In genomic region chr14:50396636-50397460, GRCh38 we compare ENCODE assay signal across 8 cellular contexts. TPM values are rescaled to one million over a fixed set of nuclear protein-coding genes. Genes with fewer than 3 reads are reported as not detected.
DNase-seq lines count a peak whose midpoint lies in the region; ATAC-seq and TF ChIP-seq lines count a peak whose summit lies in the region.

Gene CDKL1, minus strand, starts transcription at chr14:50396881. Its CDS starts 1,013 bp downstream, at chr14:50395868.

- no peak for TF ChIP-seq RAD21 in HCT116 (IDR thresholded peaks at IDR 0.05; ENCODE audit: low read depth)

- RAD21 ChIA-PET in HCT116 (lab: Charles Lee; ENCODE audit: low non-redundant PET in 1 of 2, low total read pairs in 2 of 2, uncharacterized antibody in 2 of 2, unreplicated experiment in 2 of 2), result no interaction called here

- peaks cover 10 to 26% of the 10 kb centered on the region in 2 experiments for H3K4me1 ChIP-seq in HCT116 (ENCODE audit: control insufficient read depth in 1 of 2, insufficient read depth in 2 of 2, low read length in 2 of 2)

- H3K9ac ChIP-seq in HCT116 (ENCODE audit: low read length), result peak within 1 kb of the TSS; percentile 75

- H3K36me3 ChIP-seq in HCT116 (ENCODE audit: control insufficient read depth in 1 of 2, insufficient read depth in 2 of 2, low read length in 2 of 2), result no peaks in the 10 kb centered on the region

- H3K27ac ChIP-seq in HCT116 (ENCODE audit: low read depth, low read length), result peak within 1 kb of the TSS; percentile 65

- H3K4me3 ChIP-seq in GM12875 (ENCODE audit: low read depth, low read length), result peak within 1 kb of the TSS; percentile 62
- peak within 1 kb of the TSS; percentile 54 to 67 for H3K4me3 ChIP-seq in HCT116 (replicated peaks in 1 of 2; ENCODE audit: low read depth in 1 of 2, low read length in 2 of 2)

- no peaks in the 10 kb centered on the region for H3K79me2 ChIP-seq in HCT116 (ENCODE audit: insufficient read depth, low read length)

- peak; percentile 33 for TF ChIP-seq POLR2A in HCT116 (IDR thresholded peaks at IDR 0.05; ENCODE audit: borderline replicate concordance, extremely low read depth, insufficient read depth, insufficient read length)

- no peaks in the 10 kb centered on the region for H4K20me1 ChIP-seq in HCT116 (ENCODE audit: insufficient read depth)

- no peaks in the 10 kb centered on the region for H3K27me3 ChIP-seq in HCT116 (ENCODE audit: insufficient read depth, low read length)

- ATAC-seq in HCT116, result peak; percentile 84
- peak; percentile 86 for ATAC-seq in left colon
- ATAC-seq in HG03457 (IDR thresholded peaks at IDR 0.05; ENCODE audit: unreplicated experiment), result no peak

- CTCF ChIA-PET in HCT116 (lab: Charles Lee), result interaction anchor here (0.6 to 1.5 kb wide), 2 partner anchors 76 to 84 kb away, joined by 3 to 4 read pairs; no protein-coding TSS in a partner anchor

- TF ChIP-seq CTCF in GM12875 (IDR thresholded peaks at IDR 0.05; ENCODE audit: borderline replicate concordance, insufficient read depth, low read depth, low read length), result no peak
- TF ChIP-seq CTCF in HCT116 (IDR thresholded peaks at IDR 0.05 in 2 of 3, conservative IDR thresholded peaks at IDR 0.05 in 1 of 3; ENCODE audit: borderline replicate concordance in 1 of 3, insufficient read depth in 1 of 3, low read depth in 2 of 3, low read length in 2 of 3), result no peak

- no TSS peak for BruUV-seq in HCT116 (replicated peaks; lab: Mats Ljungman, UMichigan)

- POLR2A ChIA-PET in HCT116 (lab: Charles Lee), result interaction anchor here (1.2 kb wide), 1 partner anchor 534 kb away, joined by 3 read pairs; no protein-coding TSS in a partner anchor

- H2AFZ ChIP-seq in HCT116 (ENCODE audit: low read depth, low read length, poor library complexity, severe bottlenecking), result peak within 1 kb of the TSS; percentile 76

- intact Hi-C loops in HCT116 (cut with micrococcal nuclease), result loop anchor here (5.0 kb wide), 1 partner anchor 75 kb away; no protein-coding TSS in a partner anchor
- intact Hi-C loops in left colon (cut with DNase I, micrococcal nuclease), result loop anchor here in 1 of 2 donors (10.0 kb wide), 1 partner anchor 52 kb away; no protein-coding TSS in a partner anchor

- DNase-seq in HCT116 (ENCODE audit: low read depth, low spot score) (no peak), NCI-H1092 treated with DMSO at 0.1 percent for 48 hours (lab: John Stamatoyannopoulos, UW) (peak; percentile 74), dermis blood vessel endothelial cell (peak; percentile 71), left colon (peak; percentile 64 to 78)
- DNase-seq in activated CD4-positive, alpha-beta T cell treated with anti-CD3 and anti-CD28 coated beads for 4 hours, result peak; percentile 51 to 61
- DNase-seq in stimulated activated CD4-positive, alpha-beta T cell treated with anti-CD3 and anti-CD28 coated beads, Interleukin-15, amount 100 ng/mL, for 48 hours (ENCODE audit: low read depth in 2 of 2), result peak; percentile 9 to 27

- no peaks in the 10 kb centered on the region for H3K9me3 ChIP-seq in HCT116 (ENCODE audit: control insufficient read depth in 1 of 2, insufficient read depth in 1 of 2, low read depth in 1 of 2, low read length in 2 of 2)

- H3K9me2 ChIP-seq in HCT116 (ENCODE audit: insufficient read depth), result no peaks in the 10 kb centered on the region

- peak within 1 kb of the TSS; percentile 84 for H3K4me2 ChIP-seq in HCT116 (ENCODE audit: low read length)

TF ChIP-seq in HCT116, 20 proteins besides CTCF, POLR2A, EP300 and RAD21:
- TF ChIP-seq MAX (IDR thresholded peaks at IDR 0.05) (peak; percentile 91), ZFX (IDR thresholded peaks at IDR 0.05) (peak; percentile 95), TCF7L2 (IDR thresholded peaks at IDR 0.05; ENCODE audit: borderline replicate concordance, extremely low read depth, insufficient read depth, insufficient read length) (no peak), SIN3A (IDR thresholded peaks at IDR 0.05; ENCODE audit: low read depth) (0 out of 2 replicates have a peak, but pooled peaks have one; percentile 24)

RNA-seq across cellular contexts. Expression of gene CDKL1, which starts in this region (rescaled TPM):
- total RNA-seq in HCT116 (2021; ENCODE audit: unreplicated experiment) (7.1 TPM), dermis blood vessel endothelial cell (15.0 and 43.6 TPM in 2 replicates), left colon (10 to 100 TPM; 24.9 to 25.1 TPM)
- polyA plus RNA-seq in HCT116 (2012), result 5.2 and 6.2 TPM in 2 replicates
